19 cellular contexts compared by ENCODE assay signal in genomic region chr15:91408476-91409076, GRCh38.
DNase-seq lines count a peak whose midpoint lies in the region; ATAC-seq and TF ChIP-seq lines count a peak whose summit lies in the region.
"Had no signal": no experiment of that assay in that cellular context is flagged by ENCODE, and none has a peak within 500 bp of the region (broad histone marks: within the 10 kb centered on the region; RNA-seq: fewer than 3 reads in every experiment).

No MANE protein-coding gene starts in this region.

- H3K4me3 Mint-ChIP-seq in osteocyte (ENCODE audit: unreplicated experiment), result no peak overlapping the region
- H3K4me3 Mint-ChIP-seq: B cell, endodermal cell, naive B cell had no signal

- DNase-seq in ACHN (peak; percentile 34), cerebellar nuclear complex (lab: John Stamatoyannopoulos, UW) (peak; percentile 24 to 60), left lobe of liver (ENCODE audit: low spot score) (peak; percentile 65), osteocyte (ENCODE audit: extremely low spot score, unreplicated experiment) (no peak)
- no peak for DNase-seq in activated CD4-positive, alpha-beta T cell treated with anti-CD3 and anti-CD28 coated beads for 1 hour
- DNase-seq: activated T-cell treated with anti-CD3 and anti-CD28 coated beads, Interleukin-2, amount 50 U/mL, for 1 hour; amniotic stem cell; endodermal cell; H7; hippocampal formation; naive B cell; NCI-H345; SJCRH30; stimulated activated CD4-positive, alpha-beta T cell treated with anti-CD3 and anti-CD28 coated beads, Interleukin-12 subunit alpha, Interleukin-12 subunit beta, amount 100 ng/mL, for 4 hours; stimulated activated CD8-positive, alpha-beta memory T cell treated with anti-CD3 and anti-CD28 coated beads, Interleukin-4, amount 100 ng/mL, for 48 hours had no signal

- H3K4me1 Mint-ChIP-seq in osteocyte (ENCODE audit: unreplicated experiment), result no peaks in the 10 kb centered on the region
- H3K4me1 Mint-ChIP-seq: B cell, naive B cell had no signal

- ATAC-seq in HG02981 (IDR thresholded peaks at IDR 0.05; ENCODE audit: unreplicated experiment) (peak; percentile 62), left lobe of liver (peak; percentile 86), HG02571 (IDR thresholded peaks at IDR 0.05; ENCODE audit: unreplicated experiment) (no peak), GM19397 (IDR thresholded peaks at IDR 0.05; ENCODE audit: unreplicated experiment) (no peak)

- in situ Hi-C loops in ACHN (cut with HindIII; ENCODE audit: low pct_ligation_motif_present, low pct_unique_long_range_greater_than_20kb, low sequenced_read_pairs), result no loop called here

- H3K36me3 Mint-ChIP-seq in osteocyte (ENCODE audit: unreplicated experiment), result no peaks in the 10 kb centered on the region
- H3K36me3 Mint-ChIP-seq: naive B cell had no signal

- H3K27ac Mint-ChIP-seq in osteocyte (ENCODE audit: unreplicated experiment), result no peak overlapping the region
- H3K27ac Mint-ChIP-seq: B cell, endodermal cell, naive B cell had no signal

- no peaks in the 10 kb centered on the region for H3K9me3 Mint-ChIP-seq in osteocyte (ENCODE audit: unreplicated experiment)
- H3K9me3 Mint-ChIP-seq: endodermal cell had no signal

- no peak for TF ChIP-seq CTCF in osteocyte (IDR thresholded peaks at IDR 0.05)

- no peaks in the 10 kb centered on the region for H3K27me3 Mint-ChIP-seq in osteocyte (ENCODE audit: unreplicated experiment)
- H3K27me3 Mint-ChIP-seq: B cell had no signal

Comparison
In these comparisons a context has a peak if more than half of its experiments do, and no peak if none do; other contexts are left out.
1. DNase-seq: peak in ACHN (single experiment), cerebellar nuclear complex (2 of 2) and left lobe of liver (single experiment); none in activated CD4-positive, alpha-beta T cell treated with anti-CD3 and anti-CD28 coated beads for 1 hour (single experiment) and osteocyte (single experiment).
2. ATAC-seq: peak in HG02981 (single experiment) and left lobe of liver (single experiment); none in HG02571 (single experiment) and GM19397 (single experiment).